19 cellular contexts compared by ENCODE assay signal in genomic region chr10:129945941-129946760, GRCh38. TPM values are rescaled to one million over a fixed set of nuclear protein-coding genes. Genes with fewer than 3 reads are reported as not detected.
DNase-seq lines count a peak whose midpoint lies in the region; ATAC-seq and TF ChIP-seq lines count a peak whose summit lies in the region.
"Had no signal": no experiment of that assay in that cellular context is flagged by ENCODE, and none has a peak within 500 bp of the region (broad histone marks: within the 10 kb centered on the region; RNA-seq: fewer than 3 reads in every experiment).

No MANE protein-coding gene starts in this region.

- TF ChIP-seq POLR2A in stomach (IDR thresholded peaks at IDR 0.05): no peak

- H3K27ac Mint-ChIP-seq in activated CD4-positive, alpha-beta T cell treated with anti-CD3 and anti-CD28 coated beads for 36 hours: no peak overlapping the region

- 33 to 35% methylated on average over 26 of the region's 26 CpGs for WGBS in GM23248 (ENCODE audit: low coverage in 1 of 2, low lambda C conversion rate in 2 of 2, missing lambda C conversion rate in 2 of 2), 2 experiments
- WGBS in mesenchymal stem cell: 80% methylated on average over 19 of the region's 26 CpGs
- 57 to 79% (median 70%) methylated on average over 26 of the region's 26 CpGs for WGBS in stomach, 5 donors

- no peaks in the 10 kb centered on the region for H3K36me3 Mint-ChIP-seq in activated CD4-positive, alpha-beta T cell treated with anti-CD3 and anti-CD28 coated beads for 36 hours (ENCODE audit: low read depth)

- H3K14ac ChIP-seq in mesenchymal stem cell (ENCODE audit: low read length in 2 of 2): no peak overlapping the region

- no peak overlapping the region for H3K18ac ChIP-seq in mesenchymal stem cell (ENCODE audit: low read depth in 1 of 2, low read length in 2 of 2)

- H3K27ac ChIP-seq in GM23248 (no peak overlapping the region), mesenchymal stem cell (ENCODE audit: low read length, poor library complexity, severe bottlenecking) (no peak overlapping the region), stomach (peak overlapping the region in 3 of 5 donors; percentile 0 to 49 (median 48))
- H3K27ac ChIP-seq: KMS-11, VCaP had no signal

- H4K91ac ChIP-seq in mesenchymal stem cell (ENCODE audit: low read length): no peak overlapping the region

- H3K9ac ChIP-seq in GM23248 (no peak overlapping the region), mesenchymal stem cell (ENCODE audit: low read length) (peak overlapping the region; percentile 92)
- H3K9ac ChIP-seq: KMS-11 had no signal

- no peaks in the 10 kb centered on the region for H3K79me1 ChIP-seq in mesenchymal stem cell (replicated peaks; ENCODE audit: low read length, poor library complexity, severe bottlenecking)

- intact Hi-C loops in stomach (cut with DNase I; ENCODE audit: low total_unique reads): no loop called here
- intact Hi-C loops in activated CD4-positive, alpha-beta T cell treated with anti-CD3 and anti-CD28 coated beads for 36 hours (cut with DNase I, micrococcal nuclease): no loop called here

- no peak overlapping the region for H3K4me3 Mint-ChIP-seq in activated CD4-positive, alpha-beta T cell treated with anti-CD3 and anti-CD28 coated beads for 36 hours

- H3K4ac ChIP-seq in mesenchymal stem cell (ENCODE audit: low read depth in 1 of 2, low read length in 2 of 2): no peak overlapping the region

- H2AFZ ChIP-seq in GM23248: peak overlapping the region; percentile 23; the same call in 1 of the 2 replicates
- no peak overlapping the region for H2AFZ ChIP-seq in mesenchymal stem cell (ENCODE audit: low read depth, low read length)

- H2BK15ac ChIP-seq in mesenchymal stem cell (ENCODE audit: low read depth, poor library complexity, severe bottlenecking): no peak overlapping the region

- TF ChIP-seq CTCF in stomach (IDR thresholded peaks at IDR 0.05): no peak

- H4K20me1 ChIP-seq in GM23248 (ENCODE audit: insufficient read depth): no peaks in the 10 kb centered on the region

- H2BK5ac ChIP-seq in mesenchymal stem cell (ENCODE audit: low read depth, low read length, poor library complexity, severe bottlenecking): no peak overlapping the region

- no peak overlapping the region for H3K4me2 ChIP-seq in GM23248 (ENCODE audit: unreplicated experiment)
- H3K4me2 ChIP-seq in mesenchymal stem cell (ENCODE audit: low read length, poor library complexity, severe bottlenecking): no peak overlapping the region
- H3K4me2 ChIP-seq: KMS-11 had no signal

- H2AK5ac ChIP-seq in mesenchymal stem cell (ENCODE audit: low read length, severe bottlenecking): no peak overlapping the region

- H4K8ac ChIP-seq in mesenchymal stem cell (ENCODE audit: low read length): no peak overlapping the region

- no peak overlapping the region for H2BK12ac ChIP-seq in mesenchymal stem cell (ENCODE audit: low read length in 2 of 2)

- H3K9me3 ChIP-seq in GM23248 (ENCODE audit: low read depth): no peaks in the 10 kb centered on the region
- H3K9me3 ChIP-seq in mesenchymal stem cell (ENCODE audit: control insufficient read depth, low read length): no peaks in the 10 kb centered on the region
- H3K9me3 ChIP-seq in stomach: no peaks in the 10 kb centered on the region

- H3K9me3 Mint-ChIP-seq in activated CD4-positive, alpha-beta T cell treated with anti-CD3 and anti-CD28 coated beads for 36 hours (ENCODE audit: low read depth): no peaks in the 10 kb centered on the region

- H3K27me3 Mint-ChIP-seq in activated CD4-positive, alpha-beta T cell treated with anti-CD3 and anti-CD28 coated beads for 36 hours: peaks cover 8% of the 10 kb centered on the region

- H3K27me3 ChIP-seq in GM23248 (replicated peaks; ENCODE audit: insufficient read depth): no peaks in the 10 kb centered on the region
- H3K27me3 ChIP-seq in mesenchymal stem cell (ENCODE audit: control insufficient read depth in 1 of 2, insufficient read depth in 1 of 2, low read length in 2 of 2): peaks cover 0 to 4% of the 10 kb centered on the region in 2 experiments
- peaks cover 0 to 64% (median 2%) of the 10 kb centered on the region in 3 donors for H3K27me3 ChIP-seq in stomach

- POLR2A ChIA-PET in activated CD4-positive, alpha-beta T cell treated with anti-CD3 and anti-CD28 coated beads for 36 hours (lab: Charles Lee): no interaction called here

- no peak overlapping the region for H2BK120ac ChIP-seq in mesenchymal stem cell (ENCODE audit: low read depth, low read length)

- CTCF ChIA-PET in activated CD4-positive, alpha-beta T cell treated with anti-CD3 and anti-CD28 coated beads for 36 hours (lab: Charles Lee): no interaction called here

- no peak overlapping the region for H3K23ac ChIP-seq in mesenchymal stem cell (ENCODE audit: low read length in 2 of 2)

- H3K4me1 Mint-ChIP-seq in activated CD4-positive, alpha-beta T cell treated with anti-CD3 and anti-CD28 coated beads for 36 hours: no peaks in the 10 kb centered on the region

- H3K4me1 ChIP-seq in GM23248 (ENCODE audit: insufficient read depth): no peaks in the 10 kb centered on the region
- peaks cover 4% of the 10 kb centered on the region for H3K4me1 ChIP-seq in mesenchymal stem cell (ENCODE audit: control insufficient read depth, insufficient read depth, low read depth, low read length)
- no peaks in the 10 kb centered on the region for H3K4me1 ChIP-seq in stomach

- TF ChIP-seq EP300 in stomach (IDR thresholded peaks at IDR 0.05): no peak

- no peaks in the 10 kb centered on the region for H3K79me2 ChIP-seq in GM23248 (ENCODE audit: insufficient read depth)

- DNase-seq in GM23248 (peak; percentile 47), fibroblast of peridontal ligament (ENCODE audit: extremely low read depth) (peak; percentile 81), mesenchymal stem cell (no peak), stomach (peak; percentile 9), NCI-H524 treated with DMSO at 0.1 percent for 48 hours (lab: John Stamatoyannopoulos, UW) (no peak), occipital lobe (lab: John Stamatoyannopoulos, UW) (no peak)
- no peak for DNase-seq in activated CD4-positive, alpha-beta T cell treated with anti-CD3 and anti-CD28 coated beads for 36 hours
- DNase-seq: activated CD8-positive, alpha-beta memory T cell treated with anti-CD3 and anti-CD28 coated beads for 24 hours; AML-193; anterior cingulate cortex; DND-41; foreskin fibroblast; NCI-H1436 treated with DMSO at 0.1 percent for 48 hours; stimulated activated CD4-positive, alpha-beta T cell treated with anti-CD3 and anti-CD28 coated beads, Interleukin-4, amount 100 ng/mL, for 4 hours had no signal

- no peaks in the 10 kb centered on the region for H3F3A ChIP-seq in GM23248 (ENCODE audit: insufficient read depth)

- no peaks in the 10 kb centered on the region for H3K9me2 ChIP-seq in GM23248 (ENCODE audit: insufficient read depth)

- H3K36me3 ChIP-seq in GM23248 (ENCODE audit: low read depth) (no peaks in the 10 kb centered on the region), mesenchymal stem cell (ENCODE audit: control insufficient read depth in 1 of 2, insufficient read depth in 2 of 2, low read depth in 1 of 2, low read length in 2 of 2) (peaks cover 0 to 69% of the 10 kb centered on the region in 2 experiments), stomach (no peaks in the 10 kb centered on the region)

- no peak for ATAC-seq in HG02840 (IDR thresholded peaks at IDR 0.05; ENCODE audit: low FRiP score, unreplicated experiment)
- no peak for ATAC-seq in activated CD4-positive, alpha-beta T cell treated with anti-CD3 and anti-CD28 coated beads for 36 hours
- ATAC-seq: HCT116 had no signal

- H3K4me3 ChIP-seq in GM23248: no peak overlapping the region
- peak overlapping the region in 1 of 2 experiments; percentile 67 for H3K4me3 ChIP-seq in mesenchymal stem cell (ENCODE audit: insufficient read depth in 1 of 2, low read depth in 1 of 2, low read length in 2 of 2)
- H3K4me3 ChIP-seq in stomach: no peak overlapping the region

- in situ Hi-C loops in GM23248 (cut with MboI): no loop called here

RNA-seq across cellular contexts. Expression of gene EBF3, which starts 17.9 kb away (rescaled TPM):
- 0.25 and 0.43 TPM in 2 replicates for total RNA-seq in GM23248 (2014; rRNA removed; shearing (Covaris generic))
- polyA plus RNA-seq in GM23248 (2016; fragmentation: Nextera tagmentation; extraction: Ambion mirVana) (0.06 and 0.15 TPM in 2 replicates), stomach (under 1 TPM; 0.19 to 0.63 (median 0.31) TPM)
- polyA plus RNA-seq in mesenchymal stem cell (2013, experiment 1 of 2): 1.5 TPM
- 1.2 TPM for polyA plus RNA-seq in mesenchymal stem cell (2013, experiment 2 of 2)
- total RNA-seq in stomach (1 to 10 TPM in 1 of 5 donors, under 1 TPM in 1, not detected in 3; 0.58 to 7.3 TPM), occipital lobe (0.31 TPM)
- not detected for total RNA-seq in activated CD4-positive, alpha-beta T cell treated with anti-CD3 and anti-CD28 coated beads for 36 hours
- total RNA-seq: NCI-H460 had no signal

Comparison
In these comparisons a context has a peak if more than half of its experiments do, and no peak if none do; other contexts are left out.
1. DNase-seq: peak in GM23248 (single experiment), fibroblast of peridontal ligament (single experiment) and stomach (single experiment); none in mesenchymal stem cell (single experiment), NCI-H524 treated with DMSO at 0.1 percent for 48 hours (single experiment), activated CD4-positive, alpha-beta T cell treated with anti-CD3 and anti-CD28 coated beads for 36 hours (single experiment) and occipital lobe (single experiment).
2. H3K27ac ChIP-seq: peak in stomach (3 of 5); none in GM23248 (single experiment) and mesenchymal stem cell (single experiment).